Comparison of ENCODE assay signal across 1 cellular context in the genomic region with DNA sequence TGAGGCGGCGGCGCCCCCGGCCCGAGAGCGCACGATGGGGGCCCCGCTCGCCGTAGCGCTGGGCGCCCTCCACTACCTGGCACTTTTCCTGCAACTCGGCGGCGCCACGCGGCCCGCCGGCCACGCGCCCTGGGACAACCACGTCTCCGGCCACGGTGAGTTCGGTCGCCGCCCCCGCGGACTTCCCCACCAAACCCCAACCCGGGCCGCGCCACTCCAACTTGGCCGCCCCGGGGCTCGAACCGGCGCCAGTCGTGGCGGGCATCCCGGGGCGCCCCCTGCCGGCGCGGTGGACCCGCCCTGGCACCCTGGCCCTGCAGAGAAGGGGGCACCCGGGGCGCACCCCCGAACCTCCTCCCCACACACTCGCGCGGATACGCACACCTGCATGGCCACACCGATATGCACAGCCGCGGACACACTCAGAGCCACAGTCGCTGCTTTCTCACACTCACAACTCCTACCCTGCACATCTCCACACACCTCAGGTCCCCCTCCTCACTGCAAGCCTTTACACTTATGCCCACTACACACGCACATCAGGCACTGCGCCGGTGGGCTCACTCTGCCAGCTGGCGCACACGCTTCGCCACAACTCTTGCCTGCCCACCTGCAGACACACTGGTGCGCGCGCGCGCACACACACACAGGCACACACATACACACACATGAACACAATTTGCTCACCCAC.
TF ChIP-seq lines count a peak whose summit lies in the region.

No MANE protein-coding gene starts in this region.

TF ChIP-seq in H1, 55 proteins besides CTCF, POLR2A, EP300 and RAD21 (continued from another document):
- TF ChIP-seq HDAC2 (IDR thresholded peaks at IDR 0.05; ENCODE audit: borderline replicate concordance in 1 of 2, low read depth in 2 of 2, low read length in 2 of 2) = 0 out of 4 replicates have a peak, but pooled peaks of 1 of the 2 experiments have one; percentile 59
- TF ChIP-seq ASH2L (IDR thresholded peaks at IDR 0.05; ENCODE audit: low read length) = peak; percentile 59
